ENCODE assay signal across 10 cellular contexts in genomic region chr18:77112161-77112801, GRCh38. TPM values are rescaled to one million over a fixed set of nuclear protein-coding genes. Genes with fewer than 3 reads are reported as not detected.
DNase-seq lines count a peak whose midpoint lies in the region; ATAC-seq and TF ChIP-seq lines count a peak whose summit lies in the region.
"Had no signal": no experiment of that assay in that cellular context is flagged by ENCODE, and none has a peak within 500 bp of the region (broad histone marks: within the 10 kb centered on the region; RNA-seq: fewer than 3 reads in every experiment).

No MANE protein-coding gene starts in this region.

- H3K4me1 ChIP-seq in GM23338 (ENCODE audit: insufficient read depth) (peaks cover 17% of the 10 kb centered on the region), heart left ventricle (peaks cover 0 to 91% (median 43%) of the 10 kb centered on the region in 12 donors), sigmoid colon (peaks cover 0 to 27% (median 19%) of the 10 kb centered on the region in 4 donors), Peyer's patch (peaks cover 0 to 42% (median 9%) of the 10 kb centered on the region in 4 donors)
- H3K4me1 ChIP-seq: HAP-1 had no signal

- H3K9me2 ChIP-seq in GM23338 (ENCODE audit: insufficient read depth), result no peaks in the 10 kb centered on the region

- CTCF ChIA-PET in activated B cell treated with CpG ODN at 0.5 μM for 24 hours (lab: Charles Lee), result no interaction called here

- H3K27me3 Mint-ChIP-seq in GM23338 (ENCODE audit: insufficient read depth, low read depth, poor library complexity) (peaks cover 4% of the 10 kb centered on the region), activated B cell treated with CpG ODN at 0.5 μM for 24 hours (no peaks in the 10 kb centered on the region)

- POLR2A ChIA-PET in activated B cell treated with CpG ODN at 0.5 μM for 24 hours (lab: Charles Lee), result interaction anchor here (0.7 kb wide), 1 partner anchor 29 kb away, joined by 4 read pairs; no protein-coding TSS in a partner anchor

- WGBS in heart left ventricle, 4 donors, result 83 to 87% (median 85%) methylated on average over 39 of the region's 39 CpGs
- 85 to 90% methylated on average over 39 of the region's 39 CpGs for WGBS in sigmoid colon, 2 donors

- H3K36me3 ChIP-seq in GM23338 (ENCODE audit: insufficient read depth), result no peaks in the 10 kb centered on the region
- peaks cover 0 to 4% (median 0%) of the 10 kb centered on the region in 9 donors for H3K36me3 ChIP-seq in heart left ventricle
- no peaks in the 10 kb centered on the region for H3K36me3 ChIP-seq in sigmoid colon
- no peaks in the 10 kb centered on the region for H3K36me3 ChIP-seq in Peyer's patch
- H3K36me3 ChIP-seq: HAP-1 had no signal

- peaks cover 6% of the 10 kb centered on the region; the same call in 2 of the 3 replicates for H3K36me3 Mint-ChIP-seq in GM23338 (ENCODE audit: low read depth)
- H3K36me3 Mint-ChIP-seq in activated B cell treated with CpG ODN at 0.5 μM for 24 hours (ENCODE audit: low read depth), result peaks cover 67% of the 10 kb centered on the region

- H3K9me3 Mint-ChIP-seq in GM23338 (no peaks in the 10 kb centered on the region), activated B cell treated with CpG ODN at 0.5 μM for 24 hours (no peaks in the 10 kb centered on the region)

- no peak overlapping the region for H3K4me3 Mint-ChIP-seq in GM23338
- H3K4me3 Mint-ChIP-seq in activated B cell treated with CpG ODN at 0.5 μM for 24 hours, result no peak overlapping the region

- no peak overlapping the region for H3K4me2 ChIP-seq in GM23338

- peak; percentile 19; the same call in 1 of the 3 replicates for ATAC-seq in GM23338
- ATAC-seq in activated B cell treated with CpG ODN at 0.5 μM for 24 hours (ENCODE audit: low read depth), result no peak
- no peak for ATAC-seq in heart left ventricle
- no peak for ATAC-seq in HG02588 (IDR thresholded peaks at IDR 0.05; ENCODE audit: unreplicated experiment)
- no peak for ATAC-seq in GM19463 (IDR thresholded peaks at IDR 0.05; ENCODE audit: unreplicated experiment)

- no peak for TF ChIP-seq POLR2A in heart left ventricle (IDR thresholded peaks at IDR 0.05)
- TF ChIP-seq POLR2A in sigmoid colon (IDR thresholded peaks at IDR 0.05), result no peak
- no peak for TF ChIP-seq POLR2A in Peyer's patch (IDR thresholded peaks at IDR 0.05)

- intact Hi-C loops in activated B cell treated with CpG ODN at 0.5 μM for 24 hours (cut with micrococcal nuclease) (no loop called here), heart left ventricle (cut with DNase I) (loop anchor here in 1 of 10 donors (5.0 kb wide), 1 partner anchor 45 kb away; no protein-coding TSS in a partner anchor), sigmoid colon (cut with DNase I) (no loop called here)

- H3K27ac Mint-ChIP-seq in GM23338, result no peak overlapping the region
- H3K27ac Mint-ChIP-seq in activated B cell treated with CpG ODN at 0.5 μM for 24 hours, result peak overlapping the region; percentile 2

- H4K20me1 ChIP-seq in GM23338 (replicated peaks; ENCODE audit: insufficient read depth), result no peaks in the 10 kb centered on the region; the same call in 1 of the 2 replicates

- H3K4me3 ChIP-seq in GM23338 (no peak overlapping the region), heart left ventricle (peak overlapping the region in 4 of 12 donors; percentile 9 to 44 (median 21)), sigmoid colon (peak overlapping the region in 1 of 4 donors; percentile 9), Peyer's patch (no peak overlapping the region)
- H3K4me3 ChIP-seq: HAP-1 had no signal

- no peak for TF ChIP-seq EP300 in sigmoid colon (IDR thresholded peaks at IDR 0.05)

- TF ChIP-seq CTCF in GM23338 (conservative IDR thresholded peaks at IDR 0.05; ENCODE audit: low read depth in 2 of 2), result no peak
- no peak for TF ChIP-seq CTCF in activated B cell treated with CpG ODN at 0.5 μM for 24 hours (IDR thresholded peaks at IDR 0.05)
- TF ChIP-seq CTCF in heart left ventricle (IDR thresholded peaks at IDR 0.05), result no peak
- TF ChIP-seq CTCF in sigmoid colon (IDR thresholded peaks at IDR 0.05), result no peak
- TF ChIP-seq CTCF in Peyer's patch (IDR thresholded peaks at IDR 0.05), result no peak

- H3K9me3 ChIP-seq in heart left ventricle (no peaks in the 10 kb centered on the region), sigmoid colon (no peaks in the 10 kb centered on the region), Peyer's patch (no peaks in the 10 kb centered on the region)
- H3K9me3 ChIP-seq: HAP-1 had no signal

- DNase-seq in GM23338 (ENCODE audit: low spot score) (peak; percentile 29), activated B cell treated with CpG ODN at 0.5 μM for 24 hours (no peak), heart left ventricle (peak in 2 of 5 donors; percentile 47 to 72), sigmoid colon (peak; percentile 71), Peyer's patch (no peak)
- DNase-seq: amygdala had no signal

- H3K27me3 ChIP-seq in GM23338 (ENCODE audit: insufficient read depth), result no peaks in the 10 kb centered on the region
- H3K27me3 ChIP-seq in heart left ventricle, result no peaks in the 10 kb centered on the region
- no peaks in the 10 kb centered on the region for H3K27me3 ChIP-seq in sigmoid colon
- no peaks in the 10 kb centered on the region for H3K27me3 ChIP-seq in Peyer's patch

- no peak overlapping the region for H3K27ac ChIP-seq in GM23338 (ENCODE audit: low read depth)
- H3K27ac ChIP-seq in heart left ventricle, result peak overlapping the region in 9 of 12 donors; percentile 2 to 97 (median 89)
- H3K27ac ChIP-seq in sigmoid colon, result peak overlapping the region in 2 of 4 donors; percentile 12 to 73
- peak overlapping the region in 1 of 4 donors; percentile 95 for H3K27ac ChIP-seq in Peyer's patch

- no peaks in the 10 kb centered on the region for H3F3A ChIP-seq in GM23338 (replicated peaks; ENCODE audit: low read depth)

- peaks cover 57% of the 10 kb centered on the region for H3K4me1 Mint-ChIP-seq in GM23338
- peaks cover 53% of the 10 kb centered on the region for H3K4me1 Mint-ChIP-seq in activated B cell treated with CpG ODN at 0.5 μM for 24 hours

- H3K79me2 ChIP-seq in GM23338 (replicated peaks; ENCODE audit: insufficient read depth), result peaks cover 7% of the 10 kb centered on the region; the same call in 1 of the 2 replicates

- no peak overlapping the region for H2AFZ ChIP-seq in GM23338

TF ChIP-seq in GM23338, 12 proteins besides CTCF, POLR2A, EP300 and RAD21 (continues in another document):
- TF ChIP-seq EZH2phosphoT487 (IDR thresholded peaks at IDR 0.05; ENCODE audit: unreplicated experiment), result no peak
- no peak for TF ChIP-seq CREB1 (CRISPR knock-in tag; IDR thresholded peaks at IDR 0.05; ENCODE audit: low read depth)
- no peak for TF ChIP-seq NANOG (IDR thresholded peaks at IDR 0.05; ENCODE audit: borderline replicate concordance)

RNA-seq across cellular contexts. Expression of gene MBP, which starts 20.3 kb away (rescaled TPM):
- 20.7 and 22.9 TPM in 2 replicates for total RNA-seq in GM23338 (2014; rRNA removed; shearing (Covaris generic))
- polyA plus RNA-seq in GM23338 (2016; fragmentation: Nextera tagmentation; extraction: Ambion mirVana) (14.6 and 18.4 TPM in 2 replicates), heart left ventricle (10 to 100 TPM in 1 of 2 donors, 1 to 10 TPM in 1; 7.7 to 11.3 TPM), sigmoid colon (10 to 100 TPM; 18.3 to 22.2 (median 20.6) TPM)
- total RNA-seq in activated B cell treated with CpG ODN at 0.5 μM for 24 hours (88.0 and 92.7 TPM in 2 replicates), heart left ventricle (10 to 100 TPM; 15.8 to 93.0 (median 38.8) TPM), sigmoid colon (10 to 100 TPM; 24.0 to 30.7 (median 27.4) TPM), Peyer's patch (10 to 100 TPM; 40.9 to 67.7 (median 51.8) TPM)
- total RNA-seq: Daoy had no signal

Comparison
In these comparisons a context has a peak if more than half of its experiments do, and no peak if none do; other contexts are left out.
1. DNase-seq: peak in GM23338 (single experiment) and sigmoid colon (single experiment); none in activated B cell treated with CpG ODN at 0.5 μM for 24 hours (single experiment) and Peyer's patch (0 of 3).